ENCODE assay signal across 8 cellular contexts in the genomic region with DNA sequence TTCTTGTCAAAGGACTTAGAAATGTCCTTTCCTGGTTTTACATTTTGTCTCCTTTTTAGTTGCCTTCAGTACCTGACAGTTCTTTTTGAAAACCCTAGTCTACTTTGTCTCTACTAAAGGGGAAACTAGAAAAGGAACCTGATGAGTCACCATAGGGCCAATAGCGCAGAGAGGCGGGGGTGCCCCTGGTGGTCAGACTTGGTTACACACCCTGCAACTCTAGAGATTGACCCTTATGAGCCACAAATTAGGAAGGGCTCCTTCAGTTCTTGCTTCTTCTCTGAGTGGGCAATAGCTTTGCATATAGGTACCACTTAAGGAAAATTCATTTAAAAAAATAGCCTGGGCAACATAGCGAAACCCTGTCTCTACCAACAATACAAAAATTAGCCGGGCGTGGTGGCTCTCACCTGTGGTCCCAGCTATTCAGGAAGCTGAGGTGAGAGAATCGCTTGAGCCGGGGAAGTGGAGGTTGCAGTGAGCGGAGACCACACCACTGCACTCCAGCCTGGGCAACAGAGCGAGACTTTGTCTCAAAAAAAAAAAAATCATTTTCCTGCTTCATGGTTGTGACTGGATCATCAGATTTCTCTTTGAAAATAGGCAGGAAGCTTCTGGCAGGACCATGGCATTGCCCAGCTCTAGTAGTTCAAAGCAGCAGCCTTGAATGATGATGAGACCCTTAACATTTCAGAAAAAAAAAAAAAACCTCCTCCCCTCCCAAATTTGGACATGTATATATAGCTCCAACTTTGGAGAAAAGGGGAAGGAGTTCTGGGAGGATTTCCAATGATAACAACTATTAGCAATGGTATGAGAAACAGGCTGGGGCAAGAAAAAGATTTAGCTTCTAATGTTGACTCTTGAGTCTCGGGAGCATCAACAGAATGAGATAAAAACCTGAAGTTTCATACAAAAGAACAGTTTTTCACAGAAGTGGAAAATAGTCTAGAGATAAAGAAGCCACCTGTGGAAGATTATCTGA. TPM values are rescaled to one million over a fixed set of nuclear protein-coding genes. Genes with fewer than 3 reads are reported as not detected.
DNase-seq lines count a peak whose midpoint lies in the region; ATAC-seq and TF ChIP-seq lines count a peak whose summit lies in the region.

No MANE protein-coding gene starts in this region.

- TF ChIP-seq EP300 in gastroesophageal sphincter (IDR thresholded peaks at IDR 0.05), result no peak

- H3K27ac Mint-ChIP-seq in progenitor cell of endocrine pancreas, result peak overlapping the region; percentile 57

- peak; percentile 94 for ATAC-seq in GM19452 (IDR thresholded peaks at IDR 0.05; ENCODE audit: unreplicated experiment)
- ATAC-seq in HG03460 (IDR thresholded peaks at IDR 0.05; ENCODE audit: unreplicated experiment), result peak; percentile 98
- peak; percentile 49 for ATAC-seq in gastroesophageal sphincter
- peak; percentile 98 for ATAC-seq in upper lobe of right lung

- H3K36me3 ChIP-seq in gastroesophageal sphincter (peaks cover 0 to 48% of the 10 kb centered on the region in 2 donors), upper lobe of right lung (peaks cover 57% of the 10 kb centered on the region)

- intact Hi-C loops in upper lobe of right lung (cut with DNase I), result no loop called here

- no peak for TF ChIP-seq POLR2A in gastroesophageal sphincter (IDR thresholded peaks at IDR 0.05)

- peaks cover 14% of the 10 kb centered on the region for H3K4me1 Mint-ChIP-seq in progenitor cell of endocrine pancreas (ENCODE audit: low read depth)

- H3K9me3 ChIP-seq in gastroesophageal sphincter, result no peaks in the 10 kb centered on the region
- H3K9me3 ChIP-seq in upper lobe of right lung, result no peaks in the 10 kb centered on the region

- peak; percentile 66 to 91 (median 86) for TF ChIP-seq CTCF in gastroesophageal sphincter (IDR thresholded peaks at IDR 0.05)
- TF ChIP-seq CTCF in progenitor cell of endocrine pancreas (IDR thresholded peaks at IDR 0.05; ENCODE audit: unreplicated experiment), result peak; percentile 75
- peak; percentile 89 for TF ChIP-seq CTCF in upper lobe of right lung (IDR thresholded peaks at IDR 0.05)

- H3K27me3 Mint-ChIP-seq in progenitor cell of endocrine pancreas, result no peaks in the 10 kb centered on the region

- in situ Hi-C loops in Caki2 (cut with HindIII; ENCODE audit: low pct_unique_long_range_greater_than_20kb, low sequenced_read_pairs), result no loop called here

- peaks cover 21% of the 10 kb centered on the region for H3K36me3 Mint-ChIP-seq in progenitor cell of endocrine pancreas (ENCODE audit: insufficient read depth)

- H3K4me1 ChIP-seq in gastroesophageal sphincter (peaks cover 15 to 96% (median 18%) of the 10 kb centered on the region in 3 donors), upper lobe of right lung (peaks cover 34% of the 10 kb centered on the region)

- H3K9me3 Mint-ChIP-seq in progenitor cell of endocrine pancreas (ENCODE audit: low read depth), result no peaks in the 10 kb centered on the region

- no peak overlapping the region for H3K4me3 Mint-ChIP-seq in progenitor cell of endocrine pancreas (ENCODE audit: low read depth)

- peak overlapping the region; percentile 6 to 8 for H3K4me3 ChIP-seq in gastroesophageal sphincter
- H3K4me3 ChIP-seq in upper lobe of right lung, result no peak overlapping the region

- H3K27ac ChIP-seq in gastroesophageal sphincter (peak overlapping the region; percentile 75 to 83 (median 80)), upper lobe of right lung (peak overlapping the region; percentile 72)

- H3K27me3 ChIP-seq in gastroesophageal sphincter (no peaks in the 10 kb centered on the region), upper lobe of right lung (no peaks in the 10 kb centered on the region)

- WGBS in gastroesophageal sphincter (ENCODE audit: low coverage in 1 of 2), 2 donors, result 39 to 69% methylated on average over 3 to 4 of the region's 10 CpGs

- DNase-seq in Caki2 (ENCODE audit: low read depth), result peak; percentile 51
- DNase-seq in SIG-M5 (lab: John Stamatoyannopoulos, UW), result peak; percentile 60
- peak; percentile 64 for DNase-seq in activated effector memory CD4-positive, alpha-beta T cell treated with Interleukin-2 at 50 U/mL for 16 hours
- DNase-seq in progenitor cell of endocrine pancreas (ENCODE audit: low spot score, unreplicated experiment), result peak; percentile 35
- peak; percentile 85 for DNase-seq in upper lobe of right lung

RNA-seq across cellular contexts. Expression of a gene that starts 45.2 kb away (rescaled TPM):
- 2.0 and 2.4 TPM in 2 replicates for total RNA-seq in Caki2 (2014; rRNA removed; shearing (Covaris generic); ENCODE audit: low replicate concordance)
- total RNA-seq in gastroesophageal sphincter (10 to 100 TPM; 10.6 to 15.5 (median 14.8) TPM), progenitor cell of endocrine pancreas (17.8 and 21.5 TPM in 2 replicates), upper lobe of right lung (30.3 TPM)

Comparison
In these comparisons a context has a peak if more than half of its experiments do, and no peak if none do; other contexts are left out.
1. DNase-seq: peak in every context shown above with its lines; median percentile 85 in upper lobe of right lung; 64 in activated effector memory CD4-positive, alpha-beta T cell treated with Interleukin-2 at 50 U/mL for 16 hours; 60 in SIG-M5; 51 in Caki2; 35 in progenitor cell of endocrine pancreas.